ENCODE assay signal across 8 cellular contexts in genomic region chr1:161612322-161613141, GRCh38. TPM values are rescaled to one million over a fixed set of nuclear protein-coding genes. Genes with fewer than 3 reads are reported as not detected.
DNase-seq lines count a peak whose midpoint lies in the region; ATAC-seq and TF ChIP-seq lines count a peak whose summit lies in the region.
"Not testable (repeated sequence)": the region's sequence is repeated elsewhere in the genome, so short reads cannot be mapped to it uniquely, and the experiment has no call there.

No MANE protein-coding gene starts in this region.

- H3K9me3 Mint-ChIP-seq in CD8-positive, alpha-beta memory T cell; activated CD8-positive, alpha-beta memory T cell treated with anti-CD3 and anti-CD28 coated beads, Interleukin-2, amount 10 ng/mL, durations not matched to agents 7 days and 5 days (ENCODE audit: low read depth); effector memory CD8-positive, alpha-beta T cell: not testable (repeated sequence)

- H3K9me3 ChIP-seq in CD8-positive, alpha-beta memory T cell (ENCODE audit: low read length); lung (ENCODE audit: control insufficient read depth in 2 of 2, insufficient read depth in 1 of 2, low read length in 1 of 2): not testable (repeated sequence)

- 6% methylated on average over 43 to 49 of the region's 51 CpGs for WGBS in lung, 2 donors

- not testable (repeated sequence) for H3K36me3 Mint-ChIP-seq in CD8-positive, alpha-beta memory T cell; activated CD8-positive, alpha-beta memory T cell treated with anti-CD3 and anti-CD28 coated beads, Interleukin-2, amount 10 ng/mL, durations not matched to agents 7 days and 5 days
- peaks cover 18% of the 10 kb centered on the region for H3K36me3 Mint-ChIP-seq in effector memory CD8-positive, alpha-beta T cell (ENCODE audit: insufficient read depth)

- POLR2A ChIA-PET in CD8-positive, alpha-beta memory T cell (lab: Charles Lee), result not testable (repeated sequence)

- H3K4me3 Mint-ChIP-seq in CD8-positive, alpha-beta memory T cell, result peak overlapping the region; percentile 88 to 95 (median 92)
- peak overlapping the region; percentile 90 for H3K4me3 Mint-ChIP-seq in activated CD8-positive, alpha-beta memory T cell treated with anti-CD3 and anti-CD28 coated beads, Interleukin-2, amount 10 ng/mL, durations not matched to agents 7 days and 5 days
- peak overlapping the region; percentile 95 to 96 for H3K4me3 Mint-ChIP-seq in effector memory CD8-positive, alpha-beta T cell

- TF ChIP-seq CTCF in lung (IDR thresholded peaks at IDR 0.05; ENCODE audit: control extremely low read depth, extremely low read depth), result not testable (repeated sequence)

- ATAC-seq in GM19467 (IDR thresholded peaks at IDR 0.05; ENCODE audit: unreplicated experiment) (peak; percentile 78), lung (ENCODE audit: insufficient read depth, low FRiP score) (peak; percentile 92)
- peak; percentile 94 for ATAC-seq in activated CD8-positive, alpha-beta memory T cell treated with anti-CD3 and anti-CD28 coated beads, Interleukin-2, amount 10 ng/mL, durations not matched to agents 7 days and 5 days
- ATAC-seq in effector memory CD8-positive, alpha-beta T cell (replicated peaks), result peak; percentile 93

- peak overlapping the region; percentile 79 for H3K27ac ChIP-seq in CD8-positive, alpha-beta memory T cell (ENCODE audit: low read depth, low read length)
- H3K27ac ChIP-seq in lung (ENCODE audit: low read depth in 1 of 2, low read length in 1 of 2), result peak overlapping the region; percentile 56 to 67

- CTCF ChIA-PET in CD8-positive, alpha-beta memory T cell (lab: Charles Lee), result interaction anchor here (1.0 kb wide), 1 partner anchor 137 kb away, joined by 3 read pairs; the partner anchor contains the start of gene DUSP12
- CTCF ChIA-PET in activated CD8-positive, alpha-beta memory T cell treated with anti-CD3 and anti-CD28 coated beads, Interleukin-2, amount 10 ng/mL, durations not matched to agents 7 days and 5 days (lab: Charles Lee), result interaction anchor here (1.3 kb wide), 1 partner anchor 126 kb away, joined by 3 read pairs; no protein-coding TSS in a partner anchor

- H3K27ac Mint-ChIP-seq in CD8-positive, alpha-beta memory T cell, result peak overlapping the region; percentile 84 to 98 (median 94)
- H3K27ac Mint-ChIP-seq in activated CD8-positive, alpha-beta memory T cell treated with anti-CD3 and anti-CD28 coated beads, Interleukin-2, amount 10 ng/mL, durations not matched to agents 7 days and 5 days, result peak overlapping the region; percentile 91
- peak overlapping the region; percentile 100 for H3K27ac Mint-ChIP-seq in effector memory CD8-positive, alpha-beta T cell

- H3K4me1 Mint-ChIP-seq in CD8-positive, alpha-beta memory T cell, result peaks cover 18 to 20% (median 20%) of the 10 kb centered on the region in 3 donors
- H3K4me1 Mint-ChIP-seq in activated CD8-positive, alpha-beta memory T cell treated with anti-CD3 and anti-CD28 coated beads, Interleukin-2, amount 10 ng/mL, durations not matched to agents 7 days and 5 days, result peaks cover 18% of the 10 kb centered on the region
- peaks cover 15 to 18% of the 10 kb centered on the region in 2 donors for H3K4me1 Mint-ChIP-seq in effector memory CD8-positive, alpha-beta T cell (ENCODE audit: low read depth in 2 of 2)

- H3K36me3 ChIP-seq in CD8-positive, alpha-beta memory T cell (ENCODE audit: insufficient read depth, low read length); lung (ENCODE audit: control insufficient read depth in 2 of 2, insufficient read depth in 2 of 2, low read length in 2 of 2): not testable (repeated sequence)

- not testable (repeated sequence) for H3K27me3 Mint-ChIP-seq in CD8-positive, alpha-beta memory T cell; effector memory CD8-positive, alpha-beta T cell
- H3K27me3 Mint-ChIP-seq in activated CD8-positive, alpha-beta memory T cell treated with anti-CD3 and anti-CD28 coated beads, Interleukin-2, amount 10 ng/mL, durations not matched to agents 7 days and 5 days, result peaks cover 15% of the 10 kb centered on the region

- not testable (repeated sequence) for H3K27me3 ChIP-seq in CD8-positive, alpha-beta memory T cell (ENCODE audit: insufficient read depth, low read length, poor library complexity, severe bottlenecking); lung (ENCODE audit: control insufficient read depth, insufficient read depth)

- H3K4me3 ChIP-seq in CD8-positive, alpha-beta memory T cell (ENCODE audit: low read length), result peak overlapping the region; percentile 63
- H3K4me3 ChIP-seq in lung, result peak overlapping the region; percentile 21

- DNase-seq in CD8-positive, alpha-beta memory T cell, result peak; percentile 86 to 94 (median 94)
- DNase-seq in HPDE6-E6E7 (ENCODE audit: extremely low spot score) (peak; percentile 80), NOMO-1 (lab: John Stamatoyannopoulos, UW; ENCODE audit: unreplicated experiment in 2 of 2) (peak; percentile 95 to 96), lung (ENCODE audit: low spot score) (peak; percentile 92)
- DNase-seq in activated CD8-positive, alpha-beta memory T cell treated with anti-CD3 and anti-CD28 coated beads, Interleukin-2, amount 10 ng/mL, durations not matched to agents 7 days and 5 days, result peak; percentile 93
- peak; percentile 81 to 91 (median 83) for DNase-seq in effector memory CD8-positive, alpha-beta T cell
- DNase-seq in stimulated activated CD4-positive, alpha-beta T cell treated with anti-CD3 and anti-CD28 coated beads, Interleukin-4, amount 100 ng/mL, for 48 hours (ENCODE audit: low read depth in 2 of 2), result peak; percentile 85 to 90

- not testable (repeated sequence) for H3K4me1 ChIP-seq in CD8-positive, alpha-beta memory T cell (ENCODE audit: insufficient read depth, low read length); lung (ENCODE audit: control insufficient read depth in 2 of 2, insufficient read depth in 2 of 2, low read length in 2 of 2)

RNA-seq across cellular contexts. Expression of gene FCGR3B, which starts 18.4 kb away (rescaled TPM):
- total RNA-seq in CD8-positive, alpha-beta memory T cell, result not detected
- polyA plus RNA-seq in CD8-positive, alpha-beta memory T cell, result 0.46 TPM
- total RNA-seq in activated CD8-positive, alpha-beta memory T cell treated with anti-CD3 and anti-CD28 coated beads, Interleukin-2, amount 10 ng/mL, durations not matched to agents 7 days and 5 days, result under 1 TPM in 1 of 2 experiments, not detected in 1; 0.37 TPM
- total RNA-seq in lung, result 10 to 100 TPM in 1 of 2 donors, 1 to 10 TPM in 1; 9.9 to 15.7 TPM
- 10 to 100 TPM in 1 of 2 donors, 1 to 10 TPM in 1; 1.8 to 79.0 TPM for polyA plus RNA-seq in lung

RNA-seq across cellular contexts. Expression of gene FCGR2B, which starts 50.4 kb away (rescaled TPM):
- total RNA-seq in CD8-positive, alpha-beta memory T cell, result under 1 TPM; 0.07 to 0.33 TPM
- polyA plus RNA-seq in CD8-positive, alpha-beta memory T cell, result 0.38 TPM
- total RNA-seq in activated CD8-positive, alpha-beta memory T cell treated with anti-CD3 and anti-CD28 coated beads, Interleukin-2, amount 10 ng/mL, durations not matched to agents 7 days and 5 days, result under 1 TPM in 1 of 2 experiments, not detected in 1; 0.20 TPM
- 10 to 100 TPM in 1 of 2 donors, 1 to 10 TPM in 1; 6.8 to 12.3 TPM for total RNA-seq in lung
- 10 to 100 TPM in 1 of 2 donors, 1 to 10 TPM in 1; 9.0 to 12.0 TPM for polyA plus RNA-seq in lung

Comparison
In these comparisons a context has a peak if more than half of its experiments do, and no peak if none do; other contexts are left out.
1. Peak in every context shown above with its lines: DNase-seq, ATAC-seq, H3K4me3 ChIP-seq and H3K27ac ChIP-seq.
2. RNA of gene FCGR3B, which starts 18.4 kb away (total RNA-seq): 9.9 to 15.7 TPM in lung; 0.37 TPM in activated CD8-positive, alpha-beta memory T cell treated with anti-CD3 and anti-CD28 coated beads, Interleukin-2, amount 10 ng/mL, durations not matched to agents 7 days and 5 days and not detected in CD8-positive, alpha-beta memory T cell; every median in the first group is over 4 times any median in the second.
3. RNA of gene FCGR2B, which starts 50.4 kb away (total RNA-seq): 6.8 to 12.3 TPM in lung; 0.07 to 0.33 TPM in CD8-positive, alpha-beta memory T cell and 0.20 TPM in activated CD8-positive, alpha-beta memory T cell treated with anti-CD3 and anti-CD28 coated beads, Interleukin-2, amount 10 ng/mL, durations not matched to agents 7 days and 5 days; every median in the first group is over 4 times any median in the second.